Comparison of ENCODE assay signal across 8 cellular contexts in the genomic region with DNA sequence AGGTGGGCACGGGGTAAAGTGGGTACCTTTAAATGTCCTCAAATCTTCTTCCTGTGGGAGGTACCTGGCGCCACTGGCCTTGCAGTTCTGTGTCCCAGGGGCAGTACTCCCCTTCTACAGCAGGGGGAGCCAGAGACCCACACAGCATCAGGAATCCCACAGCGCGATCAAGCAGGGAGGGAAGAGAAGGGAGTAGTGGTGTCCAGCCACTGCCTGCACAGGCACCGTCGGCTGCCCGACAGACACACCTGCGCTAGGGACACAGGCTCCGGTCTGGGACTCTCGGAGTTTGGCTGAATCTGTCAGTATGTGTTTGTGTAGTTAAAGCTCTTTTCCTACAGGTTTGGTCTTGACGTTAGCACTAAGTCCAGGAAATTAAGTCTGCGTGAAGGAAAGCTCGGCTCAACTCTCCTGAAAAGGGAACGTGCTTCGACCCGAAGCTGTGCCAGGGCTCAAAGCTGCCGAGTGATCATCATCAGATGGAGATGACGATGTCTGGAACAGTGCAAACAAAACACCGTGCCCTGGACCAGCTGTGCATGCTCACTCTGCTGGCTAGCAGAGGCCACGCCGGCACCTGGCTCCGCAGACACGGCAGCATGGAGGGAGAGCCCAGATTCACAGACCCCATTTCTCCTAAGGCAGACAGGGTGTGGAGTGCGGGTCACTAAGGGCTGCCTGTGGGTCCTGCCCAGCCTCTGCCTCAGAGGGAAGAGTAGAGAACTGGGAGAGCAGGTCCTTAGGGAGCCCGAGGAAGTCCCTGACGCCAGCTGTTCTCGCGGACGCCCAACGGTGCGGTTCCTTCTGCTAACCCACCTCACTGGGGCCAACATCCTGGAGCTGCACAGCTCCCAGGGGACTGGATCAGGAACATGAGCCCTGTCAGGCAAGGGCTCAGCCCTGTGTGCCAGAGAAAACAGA. TPM values are rescaled to one million over a fixed set of nuclear protein-coding genes. Genes with fewer than 3 reads are reported as not detected.
DNase-seq lines count a peak whose midpoint lies in the region.

No MANE protein-coding gene starts in this region.

- H3K4me2 ChIP-seq in Karpas-422 (ENCODE audit: low read depth, low read length, poor library complexity, severe bottlenecking) = no peak overlapping the region

- DNase-seq in NCI-H446 (lab: John Stamatoyannopoulos, UW) (peak; percentile 73 to 80), NCI-H446 treated with DMSO at 0.1 percent for 48 hours (lab: John Stamatoyannopoulos, UW) (no peak), Karpas-422 (peak; percentile 89), SHP77 treated with DMSO at 0.1 percent for 48 hours (lab: John Stamatoyannopoulos, UW) (peak; percentile 60), foreskin melanocyte (peak; percentile 66), nucleus accumbens (lab: John Stamatoyannopoulos, UW) (peak in 54 of 56 donors; percentile 14 to 89 (median 76))
- peak; percentile 49 to 74 (median 72) for DNase-seq in activated naive CD4-positive, alpha-beta T cell (lab: John Stamatoyannopoulos, UW)

- H3K27ac ChIP-seq in Karpas-422 (ENCODE audit: low read length) (no peak overlapping the region), subcutaneous abdominal adipose tissue (ENCODE audit: low read depth, low read length) (peak overlapping the region; percentile 83)

- H3K36me3 ChIP-seq in Karpas-422 (ENCODE audit: insufficient read depth, low read length) (peaks cover 16% of the 10 kb centered on the region), subcutaneous abdominal adipose tissue (ENCODE audit: control insufficient read depth in 5 of 5, insufficient read depth in 5 of 5, low read length in 5 of 5) (peaks cover 0 to 64% (median 41%) of the 10 kb centered on the region in 5 donors)

- H4K20me1 ChIP-seq in Karpas-422 (ENCODE audit: insufficient read depth, low read depth, low read length) = peaks cover 4% of the 10 kb centered on the region; the same call in 1 of the 2 replicates

- no peaks in the 10 kb centered on the region for H3K9me2 ChIP-seq in Karpas-422 (replicated peaks; ENCODE audit: insufficient read depth, low read length)

- H3K79me2 ChIP-seq in Karpas-422 (ENCODE audit: low read length) = peaks cover 5% of the 10 kb centered on the region

- no peak overlapping the region for H2AFZ ChIP-seq in Karpas-422 (ENCODE audit: low read length)

- H3K4me1 ChIP-seq in Karpas-422 (ENCODE audit: low read length) (no peaks in the 10 kb centered on the region), subcutaneous abdominal adipose tissue (ENCODE audit: control insufficient read depth in 5 of 5, insufficient read depth in 5 of 5, low read length in 5 of 5) (peaks cover 8 to 34% (median 29%) of the 10 kb centered on the region in 5 donors)

- no peak overlapping the region for H3K4me3 ChIP-seq in Karpas-422 (ENCODE audit: low read length)
- H3K4me3 ChIP-seq in subcutaneous abdominal adipose tissue (ENCODE audit: low read depth in 1 of 5, low read length in 5 of 5) = peak overlapping the region in 1 of 5 donors; percentile 13

- no peaks in the 10 kb centered on the region for H3K27me3 ChIP-seq in Karpas-422 (ENCODE audit: low read length)
- no peaks in the 10 kb centered on the region for H3K27me3 ChIP-seq in subcutaneous abdominal adipose tissue (ENCODE audit: control insufficient read depth in 5 of 5, insufficient read depth in 4 of 5, low read length in 5 of 5)

- no peak overlapping the region for H3K9ac ChIP-seq in Karpas-422 (ENCODE audit: low read length)
- peak overlapping the region in 2 of 5 donors; percentile 8 to 36 for H3K9ac ChIP-seq in subcutaneous abdominal adipose tissue (ENCODE audit: low read length in 5 of 5)

- no peaks in the 10 kb centered on the region for H3K9me3 ChIP-seq in Karpas-422 (ENCODE audit: low read length)
- no peaks in the 10 kb centered on the region for H3K9me3 ChIP-seq in subcutaneous abdominal adipose tissue (ENCODE audit: control insufficient read depth in 5 of 5, low read length in 5 of 5)

RNA-seq across cellular contexts. Expression of a gene that starts 56.0 kb away (rescaled TPM):
- total RNA-seq in Karpas-422 (2014; rRNA removed; shearing (Covaris generic); ENCODE audit: low replicate concordance) = 51.7 and 142 TPM in 2 replicates
